Comparison of ENCODE assay signal across 16 cellular contexts in the genomic region with DNA sequence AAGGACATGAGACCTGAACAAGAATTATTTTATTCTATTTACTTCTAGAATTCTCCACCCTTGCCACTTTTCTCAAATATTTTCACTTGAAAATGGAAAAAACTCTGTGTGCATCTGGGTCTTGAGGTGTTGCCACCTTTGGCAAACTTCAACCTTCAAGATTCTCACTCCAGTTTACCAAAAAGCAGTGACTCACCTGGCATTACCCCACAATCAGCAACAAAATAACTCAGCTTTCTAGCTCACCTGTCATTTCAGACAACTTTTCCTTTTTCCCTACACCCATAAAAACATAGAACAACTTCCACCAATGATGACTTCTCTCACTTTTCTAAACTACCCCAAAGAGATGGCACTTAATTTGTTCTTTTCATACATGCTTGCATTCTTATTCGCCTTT.
DNase-seq lines count a peak whose midpoint lies in the region; ATAC-seq and TF ChIP-seq lines count a peak whose summit lies in the region.
"Had no signal": no experiment of that assay in that cellular context is flagged by ENCODE, and none has a peak within 500 bp of the region (broad histone marks: within the 10 kb centered on the region; RNA-seq: fewer than 3 reads in every experiment).

No MANE protein-coding gene starts in this region.

- H4K20me1 ChIP-seq in IMR-90 (ENCODE audit: insufficient read depth, low read length) = no peaks in the 10 kb centered on the region

- 0 out of 2 replicates have a peak overlapping the region, but pooled peaks have one; percentile 12 for H2BK20ac ChIP-seq in IMR-90 (ENCODE audit: low read depth, low read length)

- H3K4me1 ChIP-seq in IMR-90 (ENCODE audit: control insufficient read depth, insufficient read depth, low read length) (peaks cover 7% of the 10 kb centered on the region), adipocyte (ENCODE audit: control insufficient read depth, insufficient read depth, low read length) (peaks cover 34% of the 10 kb centered on the region), foreskin keratinocyte (peaks cover 13% of the 10 kb centered on the region)

- H3K27ac Mint-ChIP-seq in T-helper 17 cell = no peak overlapping the region
- H3K27ac Mint-ChIP-seq: CD4-positive, CD25-positive, alpha-beta regulatory T cell had no signal

- H3K4me3 Mint-ChIP-seq in T-helper 17 cell = no peak overlapping the region
- H3K4me3 Mint-ChIP-seq: CD4-positive, CD25-positive, alpha-beta regulatory T cell had no signal

- no peak overlapping the region; the same call in 1 of the 2 replicates for H3K23ac ChIP-seq in IMR-90 (ENCODE audit: low read depth, low read length)

- no peak overlapping the region for H3K4me2 ChIP-seq in IMR-90 (ENCODE audit: low read depth, low read length)

- H4K8ac ChIP-seq in IMR-90 (ENCODE audit: low read depth in 2 of 2, low read length in 2 of 2) = no peak overlapping the region

- POLR2A ChIA-PET in IMR-90 (lab: Charles Lee; ENCODE audit: unreplicated experiment) = no interaction called here

- no TSS peak for BruUV-seq in IMR-90 (replicated peaks; lab: Mats Ljungman, UMichigan)

- H4K91ac ChIP-seq in IMR-90 (ENCODE audit: insufficient read depth, low read depth, low read length) = no peak overlapping the region

- peaks cover 22% of the 10 kb centered on the region for H3K27me3 Mint-ChIP-seq in T-helper 17 cell

- WGBS in IMR-90 (ENCODE audit: extremely low coverage in 2 of 2, insufficient read length in 1 of 2), 2 experiments = no CpG with 5 or more reads among the region's 1 CpG

- no peak overlapping the region for H3K27ac ChIP-seq in IMR-90 (ENCODE audit: insufficient read depth, low read length)
- H3K27ac ChIP-seq in foreskin keratinocyte = no peak overlapping the region

- ATAC-seq in IMR-90 (ENCODE audit: low read depth) (no peak), foreskin keratinocyte (peak; percentile 72), HG02678 (IDR thresholded peaks at IDR 0.05; ENCODE audit: unreplicated experiment) (no peak), T-helper 17 cell (no peak)
- ATAC-seq: K562, Panc1 had no signal

- no peak overlapping the region for H2BK15ac ChIP-seq in IMR-90 (ENCODE audit: low read depth, low read length)

- H3K4me1 Mint-ChIP-seq in T-helper 17 cell = no peaks in the 10 kb centered on the region
- H3K4me1 Mint-ChIP-seq: CD4-positive, CD25-positive, alpha-beta regulatory T cell had no signal

- peaks cover 8% of the 10 kb centered on the region; the same call in 1 of the 2 replicates for H3K9me1 ChIP-seq in IMR-90 (ENCODE audit: insufficient read depth, low read length)

- no peak overlapping the region for H2BK5ac ChIP-seq in IMR-90 (ENCODE audit: low read depth, low read length, poor library complexity, severe bottlenecking)

- no peaks in the 10 kb centered on the region for H3K27me3 ChIP-seq in IMR-90 (ENCODE audit: control insufficient read depth, insufficient read depth, low read length)
- no peaks in the 10 kb centered on the region for H3K27me3 ChIP-seq in adipocyte (replicated peaks; ENCODE audit: control insufficient read depth, insufficient read depth, low read length)
- H3K27me3 ChIP-seq in foreskin keratinocyte = no peaks in the 10 kb centered on the region

- peaks cover under 1 to 24% of the 10 kb centered on the region in 2 experiments; a peak in 3 of 4 replicates for H3K79me1 ChIP-seq in IMR-90 (ENCODE audit: low read depth in 1 of 2, low read length in 2 of 2)

- H2AK5ac ChIP-seq in IMR-90 (ENCODE audit: low read depth, low read length) = no peak overlapping the region

- TF ChIP-seq POLR2A in IMR-90 (IDR thresholded peaks at IDR 0.05; ENCODE audit: low read depth, low read length) = no peak

- intact Hi-C loops in IMR-90 (cut with micrococcal nuclease) = no loop called here

- in situ Hi-C loops in IMR-90 (cut with MboI; ENCODE audit: low sequenced_read_pairs) = no loop called here

- H3K36me3 ChIP-seq in IMR-90 (ENCODE audit: control insufficient read depth, insufficient read depth, low read length) (peaks cover 37% of the 10 kb centered on the region), adipocyte (ENCODE audit: control insufficient read depth, insufficient read depth, low read length, severe bottlenecking) (peaks cover 97% of the 10 kb centered on the region)

- no peak overlapping the region; the same call in 1 of the 2 replicates for H3K4ac ChIP-seq in IMR-90 (ENCODE audit: low read depth, low read length)

- no peak overlapping the region for H3K14ac ChIP-seq in IMR-90 (replicated peaks; ENCODE audit: low read depth, low read length)

- no peak overlapping the region for H2AFZ ChIP-seq in IMR-90 (replicated peaks; ENCODE audit: low read length, poor library complexity)

- H3K4me3 ChIP-seq in IMR-90 (ENCODE audit: insufficient read depth, low read depth, low read length) (no peak overlapping the region), adipocyte (ENCODE audit: low read length) (no peak overlapping the region)
- H3K4me3 ChIP-seq: K562 had no signal

- H3K9ac ChIP-seq in IMR-90 (ENCODE audit: low read depth, low read length) (no peak overlapping the region), adipocyte (ENCODE audit: low read length) (peak overlapping the region; percentile 26)

- H3K56ac ChIP-seq in IMR-90 (ENCODE audit: extremely low read depth, insufficient read depth, low read length) = no peak overlapping the region

- dilution Hi-C loops in IMR-90 (cut with HindIII; ENCODE audit: low sequenced_read_pairs, unreplicated experiment) = no loop called here

- H3K36me3 Mint-ChIP-seq in T-helper 17 cell (ENCODE audit: low read depth) = no peaks in the 10 kb centered on the region
- H3K36me3 Mint-ChIP-seq: CD4-positive, CD25-positive, alpha-beta regulatory T cell had no signal

- CTCF ChIA-PET in IMR-90 (lab: Yijun Ruan, JAX) = no interaction called here

- no peak overlapping the region for H2BK120ac ChIP-seq in IMR-90 (ENCODE audit: low read depth, low read length)

- no peak for TF ChIP-seq RAD21 in IMR-90 (IDR thresholded peaks at IDR 0.05; ENCODE audit: low read length)

- H3K9me3 ChIP-seq in IMR-90 (ENCODE audit: control insufficient read depth, insufficient read depth, low read length) = no peaks in the 10 kb centered on the region
- H3K9me3 ChIP-seq in adipocyte (ENCODE audit: control insufficient read depth, low read length) = no peaks in the 10 kb centered on the region
- no peaks in the 10 kb centered on the region for H3K9me3 ChIP-seq in T-helper 17 cell (ENCODE audit: control insufficient read depth, low read length, poor library complexity, severe bottlenecking)

- no peak for TF ChIP-seq CTCF in IMR-90 (conservative IDR thresholded peaks at IDR 0.05; ENCODE audit: low read depth, low read length)
- TF ChIP-seq CTCF in foreskin keratinocyte (conservative IDR thresholded peaks at IDR 0.05) = no peak

- H4K5ac ChIP-seq in IMR-90 (ENCODE audit: low read depth, low read length) = no peak overlapping the region

- no peak overlapping the region for H3K18ac ChIP-seq in IMR-90 (ENCODE audit: low read depth, low read length)

- no peak overlapping the region for H2AK9ac ChIP-seq in IMR-90 (replicated peaks; ENCODE audit: low read depth, low read length, poor library complexity)

- DNase-seq in IMR-90 = no peak
- no peak for DNase-seq in adipocyte (ENCODE audit: low read depth)
- peak in 1 of 2 donors; percentile 20 for DNase-seq in foreskin keratinocyte
- DNase-seq in T-helper 2 cell = no peak
- no peak for DNase-seq in NCI-H345 treated with DMSO at 0.1 percent for 48 hours (lab: John Stamatoyannopoulos, UW; ENCODE audit: unreplicated experiment)
- DNase-seq in T-helper 17 cell = no peak
- DNase-seq: CD4-positive, CD25-positive, alpha-beta regulatory T cell; GF-D8; NCI-H1092; NCI-H1436; NCI-H187 treated with DMSO at 0.1 percent for 48 hours; NCI-H510A; NCI-H748 treated with DMSO at 0.1 percent for 48 hours had no signal

TF ChIP-seq in IMR-90, 13 proteins besides CTCF, POLR2A, EP300 and RAD21:
- no peak for TF ChIP-seq SMC3 (IDR thresholded peaks at IDR 0.05; ENCODE audit: low read depth, low read length)
- TF ChIP-seq NFE2L2 (IDR thresholded peaks at IDR 0.05; ENCODE audit: low read depth, low read length) = no peak
- TF ChIP-seq CEBPB (IDR thresholded peaks at IDR 0.05; ENCODE audit: low read depth, low read length) = no peak
- no peak for TF ChIP-seq RCOR1 (IDR thresholded peaks at IDR 0.05; ENCODE audit: insufficient replicate concordance, low read length)
- no peak for TF ChIP-seq CHD1 (IDR thresholded peaks at IDR 0.05; ENCODE audit: low read depth, low read length)
- no peak for TF ChIP-seq FOS (IDR thresholded peaks at IDR 0.05; ENCODE audit: low read depth, low read length)
- TF ChIP-seq, protein P1, sequence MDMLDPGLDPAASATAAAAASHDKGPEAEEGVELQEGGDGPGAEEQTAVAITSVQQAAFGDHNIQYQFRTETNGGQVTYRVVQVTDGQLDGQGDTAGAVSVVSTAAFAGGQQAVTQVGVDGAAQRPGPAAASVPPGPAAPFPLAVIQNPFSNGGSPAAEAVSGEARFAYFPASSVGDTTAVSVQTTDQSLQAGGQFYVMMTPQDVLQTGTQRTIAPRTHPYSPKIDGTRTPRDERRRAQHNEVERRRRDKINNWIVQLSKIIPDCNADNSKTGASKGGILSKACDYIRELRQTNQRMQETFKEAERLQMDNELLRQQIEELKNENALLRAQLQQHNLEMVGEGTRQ (IDR thresholded peaks at IDR 0.05; ENCODE audit: low read depth, low read length) = no peak
- TF ChIP-seq RFX5 (IDR thresholded peaks at IDR 0.05; ENCODE audit: low read depth, low read length) = no peak
- TF ChIP-seq MXI1 (IDR thresholded peaks at IDR 0.05; ENCODE audit: borderline replicate concordance, low read depth, low read length) = no peak
- TF ChIP-seq, protein P2, sequence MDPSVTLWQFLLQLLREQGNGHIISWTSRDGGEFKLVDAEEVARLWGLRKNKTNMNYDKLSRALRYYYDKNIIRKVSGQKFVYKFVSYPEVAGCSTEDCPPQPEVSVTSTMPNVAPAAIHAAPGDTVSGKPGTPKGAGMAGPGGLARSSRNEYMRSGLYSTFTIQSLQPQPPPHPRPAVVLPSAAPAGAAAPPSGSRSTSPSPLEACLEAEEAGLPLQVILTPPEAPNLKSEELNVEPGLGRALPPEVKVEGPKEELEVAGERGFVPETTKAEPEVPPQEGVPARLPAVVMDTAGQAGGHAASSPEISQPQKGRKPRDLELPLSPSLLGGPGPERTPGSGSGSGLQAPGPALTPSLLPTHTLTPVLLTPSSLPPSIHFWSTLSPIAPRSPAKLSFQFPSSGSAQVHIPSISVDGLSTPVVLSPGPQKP (IDR thresholded peaks at IDR 0.05; ENCODE audit: borderline replicate concordance, low read depth, low read length) = no peak
TF ChIP-seq in IMR-90: peak in this region for 0.
